Comparison of ENCODE assay signal across 1 cellular context in the genomic region with DNA sequence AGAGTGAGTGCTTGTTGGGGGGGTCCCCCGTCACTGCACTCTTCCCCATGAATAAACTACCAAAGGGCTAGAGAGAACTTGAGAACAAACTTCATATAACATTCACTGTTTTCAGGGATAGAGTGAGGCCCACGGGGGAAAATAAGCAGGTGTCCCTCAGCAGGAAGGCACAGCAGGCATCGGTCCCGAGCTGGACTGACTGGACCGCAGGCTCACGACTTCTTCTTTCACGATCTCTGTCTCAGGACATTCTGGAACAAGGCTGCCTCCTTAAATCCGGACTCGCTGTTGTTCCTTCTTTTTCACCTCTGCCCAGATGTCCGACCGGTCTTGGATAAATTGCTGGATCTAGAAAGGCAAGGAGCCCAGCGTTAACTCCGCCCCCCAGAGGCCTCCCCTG.
TF ChIP-seq lines count a peak whose summit lies in the region.

No MANE protein-coding gene starts in this region.

TF ChIP-seq in H1, 55 proteins besides CTCF, POLR2A, EP300 and RAD21:
- no peak for TF ChIP-seq TAF7 (optimal IDR thresholded peaks at IDR 0.05; ENCODE audit: borderline replicate concordance, low read depth, low read length)
- no peak for TF ChIP-seq SP1 (IDR thresholded peaks at IDR 0.05; ENCODE audit: low read depth, low read length)
